Comparison of ENCODE assay signal across 16 cellular contexts in the genomic region with DNA sequence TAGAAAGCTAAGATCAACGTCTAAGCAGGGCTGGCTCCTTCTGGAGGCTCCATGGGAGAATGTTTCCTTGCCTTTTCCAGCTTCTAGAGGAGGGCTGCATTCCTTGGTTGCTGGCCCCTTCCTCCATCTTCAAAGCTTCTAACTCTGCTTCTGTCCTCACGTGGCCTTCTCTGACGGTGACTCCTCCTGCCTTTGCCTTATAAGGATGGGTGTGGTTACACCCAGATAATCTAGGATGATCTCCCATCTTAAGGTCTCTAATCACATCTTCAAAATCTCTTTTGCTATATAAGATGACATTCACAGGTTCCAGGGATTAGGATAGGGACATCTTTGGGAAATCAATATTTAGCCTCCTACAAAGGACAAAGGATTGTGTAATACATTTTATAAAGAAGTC. TPM values are rescaled to one million over a fixed set of nuclear protein-coding genes. Genes with fewer than 3 reads are reported as not detected.
A peak's percentile ranks its signal among the peaks of the same experiment; 100 is the strongest.
DNase-seq lines count a peak whose midpoint lies in the region; ATAC-seq, FAIRE-seq and TF ChIP-seq lines count a peak whose summit lies in the region.
"Had no signal": no experiment of that assay in that cellular context is flagged by ENCODE, and none has a peak within 500 bp of the region (broad histone marks: within the 10 kb centered on the region; RNA-seq: fewer than 3 reads in every experiment).

No MANE protein-coding gene starts in this region.

- H3K9me3 Mint-ChIP-seq in activated CD4-positive, alpha-beta T cell treated with anti-CD3 and anti-CD28 coated beads, Interleukin-2, amount 10 ng/mL, durations not matched to agents 24 days and 14 days: no peaks in the 10 kb centered on the region
- H3K9me3 Mint-ChIP-seq in progenitor cell of endocrine pancreas (ENCODE audit: low read depth): peaks cover 2% of the 10 kb centered on the region

- no peak overlapping the region for H3K27ac ChIP-seq in OCI-LY3 (ENCODE audit: low read length)
- no peak overlapping the region for H3K27ac ChIP-seq in K562 (ENCODE audit: extremely low read depth, low read depth, low read length)
- H3K27ac ChIP-seq: neutrophil, stomach had no signal

- no peak for TF ChIP-seq POLR2A in K562 (conservative IDR thresholded peaks at IDR 0.05)

- TSS peak; percentile 51 for BruUV-seq in K562 (replicated peaks; lab: Mats Ljungman, UMichigan)

- H3K79me2 ChIP-seq in OCI-LY3 (ENCODE audit: low read length) (peaks cover 27% of the 10 kb centered on the region), K562 (ENCODE audit: control insufficient read depth, insufficient read depth, low read length) (peaks cover 22% of the 10 kb centered on the region; the same call in 2 of the 3 replicates)

- DNase-seq in activated CD4-positive, alpha-beta T cell treated with anti-CD3 and anti-CD28 coated beads, Interleukin-2, amount 10 ng/mL, durations not matched to agents 24 days and 14 days: no peak
- no peak for DNase-seq in activated CD4-positive, alpha-beta T cell treated with anti-CD3 and anti-CD28 coated beads, Interleukin-2, amount 50 U/mL, for 48 hours
- DNase-seq in K562 (ENCODE audit: extremely low read depth in 1 of 4, low spot score in 3 of 4) (peak in 1 of 4 experiments; percentile 25), progenitor cell of endocrine pancreas (ENCODE audit: low spot score, unreplicated experiment) (no peak), left lobe of liver (ENCODE audit: low spot score) (no peak)
- no peak for DNase-seq in stimulated activated CD4-positive, alpha-beta T cell treated with anti-CD3 and anti-CD28 coated beads, Interleukin-1b, Interleukin-23, amount 100 ng/mL, for 48 hours
- DNase-seq in activated CD4-positive, CD25-positive, alpha-beta regulatory T cell treated with anti-CD3 and anti-CD28 coated beads, Interleukin-2, amount 50 U/mL, for 72 hours: no peak
- DNase-seq: islet precursor cell; NCI-H1694; NK-92 treated with Interleukin-12 subunit alpha and Interleukin-12 subunit beta, amount 100 ng/mL, for 24 hours; stomach had no signal

- peak overlapping the region; percentile 85; the same call in 1 of the 2 replicates for H3K4me3 ChIP-seq in OCI-LY3 (ENCODE audit: low read length)
- H3K4me3 ChIP-seq in K562: no peak overlapping the region

- TF ChIP-seq CTCF in OCI-LY3 (IDR thresholded peaks at IDR 0.05; ENCODE audit: low read depth, low read length) (no peak), K562 (IDR thresholded peaks at IDR 0.05 in 2 of 3, conservative IDR thresholded peaks at IDR 0.05 in 1 of 3; ENCODE audit: insufficient read depth in 2 of 3, low read depth in 1 of 3, low read length in 3 of 3) (no peak), progenitor cell of endocrine pancreas (IDR thresholded peaks at IDR 0.05; ENCODE audit: unreplicated experiment) (no peak)

- FAIRE-seq in K562 (lab: Jason Lieb, UNC): no peak
- FAIRE-seq: A204.1, HTR-8/SVneo had no signal

- H3K9me1 ChIP-seq in K562 (ENCODE audit: control insufficient read depth, insufficient read depth, low read length): no peaks in the 10 kb centered on the region

- peaks cover 12% of the 10 kb centered on the region for H3K36me3 Mint-ChIP-seq in activated CD4-positive, alpha-beta T cell treated with anti-CD3 and anti-CD28 coated beads, Interleukin-2, amount 10 ng/mL, durations not matched to agents 24 days and 14 days (ENCODE audit: low read depth)
- H3K36me3 Mint-ChIP-seq in progenitor cell of endocrine pancreas (ENCODE audit: insufficient read depth): peaks cover 7% of the 10 kb centered on the region

- H3K4me2 ChIP-seq in OCI-LY3 (ENCODE audit: low read length): peak overlapping the region; percentile 77; the same call in 1 of the 2 replicates
- no peak overlapping the region; the same call in 1 of the 2 replicates for H3K4me2 ChIP-seq in K562 (ENCODE audit: insufficient read depth, low read length)

- no peak for ATAC-seq in K562
- no peak for ATAC-seq in left lobe of liver

- CTCF ChIA-PET in K562 (lab: Yijun Ruan, JAX; ENCODE audit: low intra/inter-chr PET ratio): no interaction called here

- H4K20me1 ChIP-seq in OCI-LY3 (ENCODE audit: insufficient read depth, low read length) (peaks cover 10% of the 10 kb centered on the region; the same call in 1 of the 2 replicates), K562 (replicated peaks; ENCODE audit: control insufficient read depth, insufficient read depth, low read length) (no peaks in the 10 kb centered on the region)

- H3K36me3 ChIP-seq in OCI-LY3 (replicated peaks; ENCODE audit: low read depth, low read length) (peaks cover 4% of the 10 kb centered on the region), K562 (ENCODE audit: control insufficient read depth, insufficient read depth, low read length) (peaks cover 33% of the 10 kb centered on the region; the same call in 2 of the 3 replicates)

- no peak overlapping the region for H2AFZ ChIP-seq in OCI-LY3 (ENCODE audit: low read depth, low read length)
- H2AFZ ChIP-seq in K562 (ENCODE audit: low read depth, low read length): no peak overlapping the region

- intact Hi-C loops in activated CD4-positive, alpha-beta T cell treated with anti-CD3 and anti-CD28 coated beads, Interleukin-2, amount 10 ng/mL, durations not matched to agents 24 days and 14 days (cut with micrococcal nuclease): no loop called here
- intact Hi-C loops in K562 (cut with micrococcal nuclease): no loop called here

- in situ Hi-C loops in K562 (cut with MboI): no loop called here

- peaks cover 12% of the 10 kb centered on the region for H3K4me1 ChIP-seq in OCI-LY3 (ENCODE audit: low read length)
- H3K4me1 ChIP-seq in K562 (replicated peaks in 1 of 2; ENCODE audit: control insufficient read depth in 2 of 2, insufficient read depth in 2 of 2, low read length in 2 of 2): peaks cover 8 to 18% of the 10 kb centered on the region in 2 experiments; a peak in 4 of 5 replicates

- no peak overlapping the region for H3K27ac Mint-ChIP-seq in activated CD4-positive, alpha-beta T cell treated with anti-CD3 and anti-CD28 coated beads, Interleukin-2, amount 10 ng/mL, durations not matched to agents 24 days and 14 days
- no peak overlapping the region for H3K27ac Mint-ChIP-seq in progenitor cell of endocrine pancreas

- no peaks in the 10 kb centered on the region for H3K27me3 Mint-ChIP-seq in activated CD4-positive, alpha-beta T cell treated with anti-CD3 and anti-CD28 coated beads, Interleukin-2, amount 10 ng/mL, durations not matched to agents 24 days and 14 days
- no peaks in the 10 kb centered on the region for H3K27me3 Mint-ChIP-seq in progenitor cell of endocrine pancreas

- no peak overlapping the region for H3K9ac ChIP-seq in OCI-LY3 (ENCODE audit: low read length)
- no peak overlapping the region for H3K9ac ChIP-seq in K562 (ENCODE audit: insufficient read depth in 1 of 2, low read depth in 2 of 2, low read length in 2 of 2)

- H3K27me3 ChIP-seq in OCI-LY3 (ENCODE audit: low read depth, low read length): no peaks in the 10 kb centered on the region
- 0 out of 5 replicates have a peak, but pooled peaks cover 0 to 5% of the 10 kb centered on the region in 2 experiments for H3K27me3 ChIP-seq in K562 (ENCODE audit: control insufficient read depth in 2 of 2, insufficient read depth in 2 of 2, low read length in 2 of 2)
- H3K27me3 ChIP-seq: neutrophil, stomach had no signal

- no peak for TF ChIP-seq EP300 in K562 (IDR thresholded peaks at IDR 0.05; ENCODE audit: low read length)

- H3K9me3 ChIP-seq in OCI-LY3 (ENCODE audit: insufficient read depth, low read length): no peaks in the 10 kb centered on the region
- no peaks in the 10 kb centered on the region for H3K9me3 ChIP-seq in K562 (replicated peaks; ENCODE audit: control insufficient read depth, insufficient read depth, low read depth, low read length)
- H3K9me3 ChIP-seq: neutrophil had no signal

- WGBS in K562 (ENCODE audit: insufficient coverage, low coverage, missing lambda C conversion rate): 6% methylated on average over 2 of the region's 3 CpGs

- peak overlapping the region; percentile 88 for H3K4me3 Mint-ChIP-seq in activated CD4-positive, alpha-beta T cell treated with anti-CD3 and anti-CD28 coated beads, Interleukin-2, amount 10 ng/mL, durations not matched to agents 24 days and 14 days
- peak overlapping the region; percentile 79 for H3K4me3 Mint-ChIP-seq in progenitor cell of endocrine pancreas (ENCODE audit: low read depth)

- no peak for TF ChIP-seq RAD21 in K562 (CRISPR knock-in tag; conservative IDR thresholded peaks at IDR 0.05 in 1 of 2, IDR thresholded peaks at IDR 0.05 in 1 of 2)

- POLR2A ChIA-PET in K562 (lab: Yijun Ruan, JAX): no interaction called here

- H3K4me1 Mint-ChIP-seq in activated CD4-positive, alpha-beta T cell treated with anti-CD3 and anti-CD28 coated beads, Interleukin-2, amount 10 ng/mL, durations not matched to agents 24 days and 14 days: peaks cover 21% of the 10 kb centered on the region
- H3K4me1 Mint-ChIP-seq in progenitor cell of endocrine pancreas (ENCODE audit: low read depth): peaks cover 8% of the 10 kb centered on the region

RNA-seq across cellular contexts. Expression of gene CCNQ, which starts 1.6 kb away (rescaled TPM):
- 27.3 and 28.7 TPM in 2 replicates for total RNA-seq in activated CD4-positive, alpha-beta T cell treated with anti-CD3 and anti-CD28 coated beads, Interleukin-2, amount 10 ng/mL, durations not matched to agents 24 days and 14 days
- 9.4 and 14.9 TPM in 2 replicates for total RNA-seq in K562 (2011; cell fraction: chromatin; rRNA removed; ENCODE audit: low replicate concordance)
- 13.5 and 17.1 TPM in 2 replicates for total RNA-seq in K562 (2011; cell fraction: nucleolus; rRNA removed)
- 12.1 and 14.7 TPM in 2 replicates for total RNA-seq in K562 (2011; cell fraction: nucleoplasm; rRNA removed)
- total RNA-seq in K562 (2014; rRNA removed) (53.8 and 59.5 TPM in 2 replicates), K562 (2014; rRNA removed; fragmentation: Illumina TruSeq; extraction: Trizol) (11.6 and 12.8 TPM in 2 replicates), K562 (2015; rRNA removed; fragmentation: Illumina TruSeq; extraction: Trizol) (27.0 and 30.0 TPM in 2 replicates), K562 (2021) (25.3 and 28.5 TPM in 2 replicates), progenitor cell of endocrine pancreas (19.1 and 19.2 TPM in 2 replicates), left lobe of liver (8.7 TPM)
- polyA plus RNA-seq in K562 (2011; rRNA removed) (25.3 and 32.9 TPM in 2 replicates), K562 (2014; fragmentation: Illumina TruSeq; extraction: Trizol) (18.0 and 18.2 TPM in 2 replicates), K562 (2014; fragmentation: Nextera tagmentation; extraction: Ambion mirVana) (1 to 10 TPM in 1 of 2 experiments, under 1 TPM in 1; 0.92 to 1.6 TPM), K562 (2014; rRNA removed) (35.9 and 47.3 TPM in 2 replicates)
- polyA plus RNA-seq in K562 (2011; cell fraction: cytosol; rRNA removed): 46.4 and 64.2 TPM in 2 replicates
- 20.0 and 22.0 TPM in 2 replicates for polyA plus RNA-seq in K562 (2011; cell fraction: nucleus; rRNA removed)
- polyA plus RNA-seq in K562 (2012): 19.7 and 27.3 TPM in 2 replicates
- polyA minus RNA-seq in K562 (2011; rRNA and poly(A)+ RNA removed): 10.7 and 11.7 TPM in 2 replicates
- 12.9 and 16.4 TPM in 2 replicates for polyA minus RNA-seq in K562 (2011; cell fraction: cytosol; rRNA and poly(A)+ RNA removed)
- 4.2 and 6.2 TPM in 2 replicates for polyA minus RNA-seq in K562 (2011; cell fraction: nucleus; rRNA and poly(A)+ RNA removed)

RNA-seq across cellular contexts. Expression of gene DUSP9, which starts 49.7 kb away (rescaled TPM):
- 0.19 and 0.24 TPM in 2 replicates for total RNA-seq in activated CD4-positive, alpha-beta T cell treated with anti-CD3 and anti-CD28 coated beads, Interleukin-2, amount 10 ng/mL, durations not matched to agents 24 days and 14 days
- total RNA-seq in K562 (2011; cell fraction: chromatin; rRNA removed; ENCODE audit: low replicate concordance): 2.3 and 6.4 TPM in 2 replicates
- total RNA-seq in K562 (2011; cell fraction: nucleolus; rRNA removed): 6.8 and 7.3 TPM in 2 replicates
- total RNA-seq in K562 (2011; cell fraction: nucleoplasm; rRNA removed): 3.4 and 3.9 TPM in 2 replicates
- total RNA-seq in K562 (2014; rRNA removed) (10.6 and 17.8 TPM in 2 replicates), K562 (2014; rRNA removed; fragmentation: Illumina TruSeq; extraction: Trizol) (2.5 and 3.2 TPM in 2 replicates), K562 (2015; rRNA removed; fragmentation: Illumina TruSeq; extraction: Trizol) (4.6 and 5.2 TPM in 2 replicates), K562 (2021) (13.0 and 14.1 TPM in 2 replicates), progenitor cell of endocrine pancreas (35.7 and 36.5 TPM in 2 replicates), left lobe of liver (0.60 TPM)
- polyA plus RNA-seq in K562 (2011; rRNA removed) (8.8 and 20.5 TPM in 2 replicates), K562 (2014; fragmentation: Illumina TruSeq; extraction: Trizol) (5.5 and 7.1 TPM in 2 replicates), K562 (2014; fragmentation: Nextera tagmentation; extraction: Ambion mirVana) (under 1 TPM; 0.11 to 0.31 TPM), K562 (2014; rRNA removed) (8.4 and 9.2 TPM in 2 replicates)
- 22.4 and 26.1 TPM in 2 replicates for polyA plus RNA-seq in K562 (2011; cell fraction: cytosol; rRNA removed)
- polyA plus RNA-seq in K562 (2011; cell fraction: nucleus; rRNA removed): 11.9 and 18.7 TPM in 2 replicates
- 7.4 and 10.8 TPM in 2 replicates for polyA plus RNA-seq in K562 (2012)
- 5.2 and 5.5 TPM in 2 replicates for polyA minus RNA-seq in K562 (2011; rRNA and poly(A)+ RNA removed)
- polyA minus RNA-seq in K562 (2011; cell fraction: cytosol; rRNA and poly(A)+ RNA removed): 7.3 and 20.2 TPM in 2 replicates
- 2.7 and 6.7 TPM in 2 replicates for polyA minus RNA-seq in K562 (2011; cell fraction: nucleus; rRNA and poly(A)+ RNA removed)
- total RNA-seq: T-helper 1 cell treated with Interleukin-12 subunit alpha and Interleukin-12 subunit beta and Interleukin-4 antibody, amounts not matched to agents 30 ng/mL and 1 ng/mL, for 36 hours had no signal
